1 cellular context compared by ENCODE assay signal in the genomic region with DNA sequence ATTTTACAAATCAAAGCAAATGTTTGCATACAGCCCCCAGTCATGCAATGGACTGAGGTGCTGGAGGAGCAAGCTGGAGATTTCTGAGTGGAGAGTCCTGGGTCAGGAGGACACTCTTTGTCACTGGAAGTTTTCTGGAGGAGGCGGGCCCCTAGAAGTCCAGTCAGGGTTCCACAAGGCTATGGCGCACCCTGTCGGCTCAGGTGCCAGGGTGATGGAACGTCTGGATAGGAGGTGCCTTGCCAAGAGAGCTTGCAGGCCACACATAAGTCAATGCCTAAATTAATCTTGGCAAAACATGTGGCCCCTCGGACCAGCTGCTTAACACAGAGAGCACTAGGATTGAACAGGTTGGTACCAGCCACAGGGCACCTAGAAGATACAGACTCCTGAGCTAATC.
TF ChIP-seq lines count a peak whose summit lies in the region.

No MANE protein-coding gene starts in this region.

TF ChIP-seq in GM23338, 12 proteins besides CTCF, POLR2A, EP300 and RAD21 (continued from another document):
- no peak for TF ChIP-seq EZH2phosphoT487 (IDR thresholded peaks at IDR 0.05; ENCODE audit: unreplicated experiment)
- no peak for TF ChIP-seq NANOG (IDR thresholded peaks at IDR 0.05; ENCODE audit: borderline replicate concordance)
